ENCODE assay signal across 9 cellular contexts in genomic region chr4:48047421-48047844, GRCh38. TPM values are rescaled to one million over a fixed set of nuclear protein-coding genes. Genes with fewer than 3 reads are reported as not detected.
DNase-seq lines count a peak whose midpoint lies in the region; ATAC-seq and TF ChIP-seq lines count a peak whose summit lies in the region.
"Had no signal": no experiment of that assay in that cellular context is flagged by ENCODE, and none has a peak within 500 bp of the region (broad histone marks: within the 10 kb centered on the region; RNA-seq: fewer than 3 reads in every experiment).

No MANE protein-coding gene starts in this region.

- H3T11ph ChIP-seq in H9 (ENCODE audit: low read length): no peak overlapping the region

- H4K20me1 ChIP-seq in H9 (ENCODE audit: control insufficient read depth, insufficient read depth, insufficient read length): no peaks in the 10 kb centered on the region

- no peak overlapping the region for H3K4me3 ChIP-seq in vagina

- TF ChIP-seq POLR2A in vagina (IDR thresholded peaks at IDR 0.05): no peak

- H3K4me1 ChIP-seq in vagina (peaks cover 7% of the 10 kb centered on the region), H9 (ENCODE audit: insufficient read depth, low read length) (no peaks in the 10 kb centered on the region)

- no peak overlapping the region for H3K9ac ChIP-seq in H9 (ENCODE audit: extremely low read depth, insufficient read length, low read length)

- no peak overlapping the region for H2BK15ac ChIP-seq in H9 (ENCODE audit: low read depth, low read length)

- H4K8ac ChIP-seq in H9 (replicated peaks; ENCODE audit: insufficient read length, low read depth, low read length): no peak overlapping the region

- H3K4me2 ChIP-seq in H9 (ENCODE audit: insufficient read depth, insufficient read length, low read length): no peak overlapping the region

- DNase-seq in stimulated activated CD8-positive, alpha-beta memory T cell treated with anti-CD3 and anti-CD28 coated beads, Interleukin-15, amount 100 ng/mL, for 1 hour (ENCODE audit: low read depth): peak; percentile 52
- DNase-seq in vagina (ENCODE audit: extremely low spot score in 2 of 2): no peak
- no peak for DNase-seq in H9
- no peak for DNase-seq in HCEC 1CT

- H3K27me3 Mint-ChIP-seq in H9 (ENCODE audit: low read depth): peaks cover 2% of the 10 kb centered on the region; the same call in 1 of the 2 replicates

- no CpG with 5 or more reads among the region's 3 CpGs for WGBS in H9 (ENCODE audit: extremely low coverage, insufficient read length, low lambda C conversion rate)

- H2BK12ac ChIP-seq in H9 (ENCODE audit: insufficient read length, low read depth, low read length): no peak overlapping the region

- no peaks in the 10 kb centered on the region for H3K23me2 ChIP-seq in H9 (ENCODE audit: insufficient read length, low read depth, low read length, poor library complexity, severe bottlenecking)

- no peak overlapping the region for H2AK5ac ChIP-seq in H9 (ENCODE audit: insufficient read length, low read length)

- no peak overlapping the region for H3K4me3 Mint-ChIP-seq in H9
- H3K4me3 Mint-ChIP-seq: T-helper 1 cell treated with Interleukin-12 subunit alpha and Interleukin-12 subunit beta and Interleukin-4 antibody, amounts not matched to agents 30 μg/mL and 1 μg/mL, for 36 hours had no signal

- H3K27me3 ChIP-seq in vagina: no peaks in the 10 kb centered on the region
- no peaks in the 10 kb centered on the region for H3K27me3 ChIP-seq in H9 (ENCODE audit: insufficient read depth, low read length)

- H3K4me1 Mint-ChIP-seq in H9: peaks cover 13 to 19% of the 10 kb centered on the region in 2 experiments

- H3K4ac ChIP-seq in H9 (ENCODE audit: low read depth, low read length): no peak overlapping the region

- peaks cover 0 to 2% (median 1%) of the 10 kb centered on the region in 3 experiments; a peak in 2 of 7 replicates for H3K36me3 Mint-ChIP-seq in H9 (ENCODE audit: insufficient read depth in 1 of 3, low read depth in 3 of 3)

- H3K18ac ChIP-seq in H9 (ENCODE audit: insufficient read length, low read depth, low read length): no peak overlapping the region

- no peaks in the 10 kb centered on the region for H3K79me1 ChIP-seq in H9 (ENCODE audit: insufficient read depth, low read depth, low read length, poor library complexity, severe bottlenecking)

- ATAC-seq in GM19397 (IDR thresholded peaks at IDR 0.05; ENCODE audit: unreplicated experiment): peak; percentile 96
- ATAC-seq in HG03442 (IDR thresholded peaks at IDR 0.05; ENCODE audit: unreplicated experiment): peak; percentile 97
- peak; percentile 90 to 91 for ATAC-seq in activated CD4-positive, CD25-positive, alpha-beta regulatory T cell treated with anti-CD3 and anti-CD28 coated beads, Interleukin-2, amount 50 U/mL, for 24 hours
- peak; percentile 56 for ATAC-seq in esophagus mucosa

- no peak overlapping the region for H3K27ac ChIP-seq in vagina
- no peak overlapping the region for H3K27ac ChIP-seq in H9 (ENCODE audit: insufficient read length, low read depth, low read length)

- H3K79me2 ChIP-seq in H9 (ENCODE audit: insufficient read depth, low read length): no peaks in the 10 kb centered on the region

- no peak overlapping the region for H3K23ac ChIP-seq in H9 (ENCODE audit: insufficient read length, low read depth, low read length)

- no peak overlapping the region for H2BK120ac ChIP-seq in H9 (ENCODE audit: low read depth, low read length, poor library complexity, severe bottlenecking)

- no peak overlapping the region for H3K27ac Mint-ChIP-seq in H9
- H3K27ac Mint-ChIP-seq: T-helper 1 cell treated with Interleukin-12 subunit alpha and Interleukin-12 subunit beta and Interleukin-4 antibody, amounts not matched to agents 30 μg/mL and 1 μg/mL, for 36 hours had no signal

- no peak for TF ChIP-seq CTCF in vagina (IDR thresholded peaks at IDR 0.05)
- TF ChIP-seq CTCF in H9 (conservative IDR thresholded peaks at IDR 0.05): no peak

- no peaks in the 10 kb centered on the region for H3K9me3 ChIP-seq in vagina
- no peaks in the 10 kb centered on the region for H3K9me3 ChIP-seq in H9 (ENCODE audit: control insufficient read depth, low read depth, low read length)

- H4K91ac ChIP-seq in H9 (ENCODE audit: insufficient read length, low read depth, low read length): no peak overlapping the region

- H3K56ac ChIP-seq in H9 (ENCODE audit: insufficient read length, low read depth, low read length): no peak overlapping the region

- H2BK5ac ChIP-seq in H9 (ENCODE audit: insufficient read length, low read length): no peak overlapping the region

- H4K5ac ChIP-seq in H9 (ENCODE audit: insufficient read length, low read depth, low read length): no peak overlapping the region

- intact Hi-C loops in vagina (cut with DNase I): no loop called here

- no peak overlapping the region for H2BK20ac ChIP-seq in H9 (ENCODE audit: low read depth, low read length, poor library complexity, severe bottlenecking)

- H3K36me3 ChIP-seq in vagina: no peaks in the 10 kb centered on the region

- H3K9me3 Mint-ChIP-seq in H9: peaks cover 0 to 2% of the 10 kb centered on the region in 2 experiments; a peak in 1 of 5 replicates
- H3K9me3 Mint-ChIP-seq: T-helper 1 cell treated with Interleukin-12 subunit alpha and Interleukin-12 subunit beta and Interleukin-4 antibody, amounts not matched to agents 30 μg/mL and 1 μg/mL, for 36 hours had no signal

- no peak overlapping the region for H3K14ac ChIP-seq in H9 (ENCODE audit: insufficient read depth, low read length)

- H2AFZ ChIP-seq in H9 (ENCODE audit: low read length): no peak overlapping the region

RNA-seq across cellular contexts. Expression of gene NIPAL1, which starts 30.9 kb away (rescaled TPM):
- total RNA-seq in esophagus mucosa (44.2 TPM), vagina (8.1 TPM), H9 (2021) (13.1 and 16.9 TPM in 2 replicates)

RNA-seq across cellular contexts. Expression of gene CNGA1, which starts 31.0 kb away (rescaled TPM):
- 7.2 TPM for total RNA-seq in esophagus mucosa
- 2.0 TPM for total RNA-seq in vagina
- 1.0 and 1.4 TPM in 2 replicates for total RNA-seq in H9 (2021)
